In the genomic region with DNA sequence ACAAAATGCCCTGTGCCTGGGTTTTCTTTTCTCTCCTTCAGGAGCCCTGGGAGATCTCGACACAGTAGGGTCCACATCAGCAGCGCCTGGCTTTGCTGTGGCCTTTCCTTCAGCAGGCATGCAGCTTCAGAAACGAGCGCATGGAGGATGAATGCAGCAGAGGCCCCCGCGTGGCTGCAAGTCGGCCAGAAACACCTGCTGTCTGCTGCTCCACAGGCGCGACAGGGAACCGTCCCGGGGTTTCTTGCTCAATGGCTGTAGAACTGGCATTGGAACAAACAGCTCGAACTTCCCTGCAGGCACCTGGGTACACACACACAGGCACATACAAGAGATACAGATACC, we compare ENCODE assay signal across 1 cellular context.
TF ChIP-seq lines count a peak whose summit lies in the region.

No MANE protein-coding gene starts in this region.

TF ChIP-seq in HepG2, 621 proteins besides CTCF, POLR2A, EP300 and RAD21 (continued from another document):
- TF ChIP-seq, protein P1, sequence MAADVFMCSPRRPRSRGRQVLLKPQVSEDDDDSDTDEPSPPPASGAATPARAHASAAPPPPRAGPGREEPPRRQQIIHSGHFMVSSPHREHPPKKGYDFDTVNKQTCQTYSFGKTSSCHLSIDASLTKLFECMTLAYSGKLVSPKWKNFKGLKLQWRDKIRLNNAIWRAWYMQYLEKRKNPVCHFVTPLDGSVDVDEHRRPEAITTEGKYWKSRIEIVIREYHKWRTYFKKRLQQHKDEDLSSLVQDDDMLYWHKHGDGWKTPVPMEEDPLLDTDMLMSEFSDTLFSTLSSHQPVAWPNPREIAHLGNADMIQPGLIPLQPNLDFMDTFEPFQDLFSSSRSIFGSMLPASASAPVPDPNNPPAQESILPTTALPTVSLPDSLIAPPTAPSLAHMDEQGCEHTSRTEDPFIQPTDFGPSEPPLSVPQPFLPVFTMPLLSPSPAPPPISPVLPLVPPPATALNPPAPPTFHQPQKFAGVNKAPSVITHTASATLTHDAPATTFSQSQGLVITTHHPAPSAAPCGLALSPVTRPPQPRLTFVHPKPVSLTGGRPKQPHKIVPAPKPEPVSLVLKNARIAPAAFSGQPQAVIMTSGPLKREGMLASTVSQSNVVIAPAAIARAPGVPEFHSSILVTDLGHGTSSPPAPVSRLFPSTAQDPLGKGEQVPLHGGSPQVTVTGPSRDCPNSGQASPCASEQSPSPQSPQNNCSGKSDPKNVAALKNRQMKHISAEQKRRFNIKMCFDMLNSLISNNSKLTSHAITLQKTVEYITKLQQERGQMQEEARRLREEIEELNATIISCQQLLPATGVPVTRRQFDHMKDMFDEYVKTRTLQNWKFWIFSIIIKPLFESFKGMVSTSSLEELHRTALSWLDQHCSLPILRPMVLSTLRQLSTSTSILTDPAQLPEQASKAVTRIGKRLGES (CRISPR knock-in tag; IDR thresholded peaks at IDR 0.05; ENCODE audit: borderline replicate concordance), result no peak
- TF ChIP-seq ZNF749 (CRISPR knock-in tag; IDR thresholded peaks at IDR 0.05; ENCODE audit: borderline replicate concordance), result no peak
- TF ChIP-seq, protein P2, sequence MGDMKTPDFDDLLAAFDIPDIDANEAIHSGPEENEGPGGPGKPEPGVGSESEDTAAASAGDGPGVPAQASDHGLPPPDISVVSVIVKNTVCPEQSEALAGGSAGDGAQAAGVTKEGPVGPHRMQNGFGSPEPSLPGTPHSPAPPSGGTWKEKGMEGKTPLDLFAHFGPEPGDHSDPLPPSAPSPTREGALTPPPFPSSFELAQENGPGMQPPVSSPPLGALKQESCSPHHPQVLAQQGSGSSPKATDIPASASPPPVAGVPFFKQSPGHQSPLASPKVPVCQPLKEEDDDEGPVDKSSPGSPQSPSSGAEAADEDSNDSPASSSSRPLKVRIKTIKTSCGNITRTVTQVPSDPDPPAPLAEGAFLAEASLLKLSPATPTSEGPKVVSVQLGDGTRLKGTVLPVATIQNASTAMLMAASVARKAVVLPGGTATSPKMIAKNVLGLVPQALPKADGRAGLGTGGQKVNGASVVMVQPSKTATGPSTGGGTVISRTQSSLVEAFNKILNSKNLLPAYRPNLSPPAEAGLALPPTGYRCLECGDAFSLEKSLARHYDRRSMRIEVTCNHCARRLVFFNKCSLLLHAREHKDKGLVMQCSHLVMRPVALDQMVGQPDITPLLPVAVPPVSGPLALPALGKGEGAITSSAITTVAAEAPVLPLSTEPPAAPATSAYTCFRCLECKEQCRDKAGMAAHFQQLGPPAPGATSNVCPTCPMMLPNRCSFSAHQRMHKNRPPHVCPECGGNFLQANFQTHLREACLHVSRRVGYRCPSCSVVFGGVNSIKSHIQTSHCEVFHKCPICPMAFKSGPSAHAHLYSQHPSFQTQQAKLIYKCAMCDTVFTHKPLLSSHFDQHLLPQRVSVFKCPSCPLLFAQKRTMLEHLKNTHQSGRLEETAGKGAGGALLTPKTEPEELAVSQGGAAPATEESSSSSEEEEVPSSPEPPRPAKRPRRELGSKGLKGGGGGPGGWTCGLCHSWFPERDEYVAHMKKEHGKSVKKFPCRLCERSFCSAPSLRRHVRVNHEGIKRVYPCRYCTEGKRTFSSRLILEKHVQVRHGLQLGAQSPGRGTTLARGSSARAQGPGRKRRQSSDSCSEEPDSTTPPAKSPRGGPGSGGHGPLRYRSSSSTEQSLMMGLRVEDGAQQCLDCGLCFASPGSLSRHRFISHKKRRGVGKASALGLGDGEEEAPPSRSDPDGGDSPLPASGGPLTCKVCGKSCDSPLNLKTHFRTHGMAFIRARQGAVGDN (CRISPR knock-in tag; IDR thresholded peaks at IDR 0.05), result peak; percentile 26; the same call in 1 of the 2 replicates
